In genomic region chr5:132001647-132002561, GRCh38 we compare ENCODE assay signal across 12 cellular contexts. TPM values are rescaled to one million over a fixed set of nuclear protein-coding genes. Genes with fewer than 3 reads are reported as not detected.
DNase-seq lines count a peak whose midpoint lies in the region; ATAC-seq, FAIRE-seq and TF ChIP-seq lines count a peak whose summit lies in the region.
"Had no signal": no experiment of that assay in that cellular context is flagged by ENCODE, and none has a peak within 500 bp of the region (broad histone marks: within the 10 kb centered on the region; RNA-seq: fewer than 3 reads in every experiment).

No MANE protein-coding gene starts in this region.

- H3K9ac ChIP-seq in BLaER1 (no peak overlapping the region; the same call in 1 of the 2 replicates), kidney (ENCODE audit: low read length in 2 of 2) (no peak overlapping the region)

- no peaks in the 10 kb centered on the region for H3K9me3 Mint-ChIP-seq in activated T-helper 2 cell treated with anti-CD3 and anti-CD28 coated beads, Interferon-gamma antibody, Interleukin-2, Interleukin-4, amounts not matched to agents 10 μg/mL and 5 μg/mL and 100 μg/mL, durations not matched to agents 14 hours and 24 hours and 36 hours

- no peak for ATAC-seq in GM21619 (IDR thresholded peaks at IDR 0.05; ENCODE audit: unreplicated experiment)

- peaks cover 34% of the 10 kb centered on the region for H3K4me1 Mint-ChIP-seq in activated T-helper 2 cell treated with anti-CD3 and anti-CD28 coated beads, Interferon-gamma antibody, Interleukin-2, Interleukin-4, amounts not matched to agents 10 μg/mL and 5 μg/mL and 100 μg/mL, durations not matched to agents 14 hours and 24 hours and 36 hours (ENCODE audit: low read depth)

- H3K36me3 Mint-ChIP-seq in activated T-helper 2 cell treated with anti-CD3 and anti-CD28 coated beads, Interferon-gamma antibody, Interleukin-2, Interleukin-4, amounts not matched to agents 10 μg/mL and 5 μg/mL and 100 μg/mL, durations not matched to agents 14 hours and 24 hours and 36 hours (ENCODE audit: low read depth) = no peaks in the 10 kb centered on the region

- no peaks in the 10 kb centered on the region for H3K27me3 ChIP-seq in BLaER1
- no peaks in the 10 kb centered on the region for H3K27me3 ChIP-seq in bronchial epithelial cell (ENCODE audit: control insufficient read depth, insufficient read depth, low read length)

- TF ChIP-seq CTCF in bronchial epithelial cell (IDR thresholded peaks at IDR 0.05; ENCODE audit: insufficient read depth, low read length, severe bottlenecking) = no peak
- TF ChIP-seq CTCF in kidney (IDR thresholded peaks at IDR 0.05; ENCODE audit: borderline replicate concordance, extremely low read depth, insufficient read depth) = no peak

- H3K36me3 ChIP-seq in BLaER1 = no peaks in the 10 kb centered on the region
- H3K36me3 ChIP-seq in bronchial epithelial cell (ENCODE audit: control insufficient read depth, insufficient read depth, low read length) = no peaks in the 10 kb centered on the region
- no peaks in the 10 kb centered on the region for H3K36me3 ChIP-seq in kidney (ENCODE audit: control insufficient read depth in 1 of 2, insufficient read depth in 2 of 2, low read length in 2 of 2)

- H3K4me3 Mint-ChIP-seq in activated T-helper 2 cell treated with anti-CD3 and anti-CD28 coated beads, Interferon-gamma antibody, Interleukin-2, Interleukin-4, amounts not matched to agents 10 μg/mL and 5 μg/mL and 100 μg/mL, durations not matched to agents 14 hours and 24 hours and 36 hours (ENCODE audit: low read depth) = no peak overlapping the region

- peak overlapping the region; percentile 88 for H3K4me2 ChIP-seq in BLaER1

- no peak overlapping the region for H3K4me3 ChIP-seq in BLaER1
- no peak overlapping the region for H3K4me3 ChIP-seq in bronchial epithelial cell (ENCODE audit: low read depth, low read length)
- H3K4me3 ChIP-seq in kidney (ENCODE audit: low read length in 2 of 2) = no peak overlapping the region

- peaks cover 5% of the 10 kb centered on the region; the same call in 1 of the 2 replicates for H4K20me1 ChIP-seq in BLaER1

- DNase-seq in HTR-8/SVneo (ENCODE audit: insufficient read length, low spot score) (peak; percentile 54), bronchial epithelial cell (ENCODE audit: low read depth) (peak; percentile 17), kidney (peak; percentile 29), middle frontal gyrus (ENCODE audit: extremely low spot score, low spot score) (no peak), CD1c-positive myeloid dendritic cell (ENCODE audit: extremely low spot score) (no peak)
- DNase-seq in activated T-helper 2 cell treated with anti-CD3 and anti-CD28 coated beads, Interferon-gamma antibody, Interleukin-2, Interleukin-4, amounts not matched to agents 10 μg/mL and 5 μg/mL and 100 μg/mL, durations not matched to agents 14 hours and 24 hours and 36 hours (ENCODE audit: low spot score) = no peak
- DNase-seq: activated CD4-positive, CD25-positive, alpha-beta regulatory T cell treated with anti-CD3 and anti-CD28 coated beads, Interleukin-2, amount 50 U/mL, for 72 hours; KG1 had no signal

- H3K9me3 ChIP-seq in BLaER1 = no peaks in the 10 kb centered on the region
- no peaks in the 10 kb centered on the region for H3K9me3 ChIP-seq in kidney (ENCODE audit: control insufficient read depth in 1 of 2, low read length in 2 of 2)

- FAIRE-seq in HTR-8/SVneo (lab: Jason Lieb, UNC) (peak; percentile 71), bronchial epithelial cell (lab: Jason Lieb, UNC) (no peak), kidney (lab: Jason Lieb, UNC) (no peak)
- FAIRE-seq: GM18507 had no signal

- H3K27ac ChIP-seq in BLaER1 = no peak overlapping the region
- H3K27ac ChIP-seq in kidney (ENCODE audit: low read depth in 2 of 2, low read length in 2 of 2) = no peak overlapping the region

- H3K27ac Mint-ChIP-seq in activated T-helper 2 cell treated with anti-CD3 and anti-CD28 coated beads, Interferon-gamma antibody, Interleukin-2, Interleukin-4, amounts not matched to agents 10 μg/mL and 5 μg/mL and 100 μg/mL, durations not matched to agents 14 hours and 24 hours and 36 hours = no peak overlapping the region

- intact Hi-C loops in kidney (cut with DNase I) = loop anchor here (10.0 kb wide), 1 partner anchor 417 kb away; no protein-coding TSS in a partner anchor
- intact Hi-C loops in activated T-helper 2 cell treated with anti-CD3 and anti-CD28 coated beads, Interferon-gamma antibody, Interleukin-2, Interleukin-4, amounts not matched to agents 10 μg/mL and 5 μg/mL and 100 μg/mL, durations not matched to agents 14 hours and 24 hours and 36 hours (cut with micrococcal nuclease) = no loop called here

- H3K27me3 Mint-ChIP-seq in activated T-helper 2 cell treated with anti-CD3 and anti-CD28 coated beads, Interferon-gamma antibody, Interleukin-2, Interleukin-4, amounts not matched to agents 10 μg/mL and 5 μg/mL and 100 μg/mL, durations not matched to agents 14 hours and 24 hours and 36 hours (ENCODE audit: low read depth) = no peaks in the 10 kb centered on the region

- peaks cover 79% of the 10 kb centered on the region for H3K4me1 ChIP-seq in BLaER1
- no peaks in the 10 kb centered on the region for H3K4me1 ChIP-seq in kidney (ENCODE audit: control insufficient read depth in 1 of 2, insufficient read depth in 1 of 2, low read depth in 1 of 2, low read length in 2 of 2)

RNA-seq across cellular contexts. Expression of gene ACSL6, which starts 9.6 kb away (rescaled TPM):
- total RNA-seq in bronchial epithelial cell (0.13 and 0.26 TPM in 2 replicates), kidney (1.4 TPM)
- polyA plus RNA-seq in kidney (ENCODE audit: insufficient read depth, low read depth, low replicate concordance) = 2.1 TPM
- 27.7 and 34.0 TPM in 2 replicates for total RNA-seq in activated T-helper 2 cell treated with anti-CD3 and anti-CD28 coated beads, Interferon-gamma antibody, Interleukin-2, Interleukin-4, amounts not matched to agents 10 μg/mL and 5 μg/mL and 100 μg/mL, durations not matched to agents 14 hours and 24 hours and 36 hours

RNA-seq across cellular contexts. Expression of gene MEIKIN, which starts 56.4 kb away (rescaled TPM):
- not detected in 2 replicates for total RNA-seq in bronchial epithelial cell
- 0.63 TPM for total RNA-seq in kidney
- not detected for polyA plus RNA-seq in kidney (ENCODE audit: insufficient read depth, low read depth, low replicate concordance)
- not detected in 2 replicates for total RNA-seq in activated T-helper 2 cell treated with anti-CD3 and anti-CD28 coated beads, Interferon-gamma antibody, Interleukin-2, Interleukin-4, amounts not matched to agents 10 μg/mL and 5 μg/mL and 100 μg/mL, durations not matched to agents 14 hours and 24 hours and 36 hours

RNA-seq across cellular contexts. Expression of gene IL3, which starts 58.6 kb away (rescaled TPM):
- total RNA-seq in bronchial epithelial cell = not detected in 2 replicates
- total RNA-seq in kidney = not detected
- polyA plus RNA-seq in kidney (ENCODE audit: insufficient read depth, low read depth, low replicate concordance) = not detected
- total RNA-seq in activated T-helper 2 cell treated with anti-CD3 and anti-CD28 coated beads, Interferon-gamma antibody, Interleukin-2, Interleukin-4, amounts not matched to agents 10 μg/mL and 5 μg/mL and 100 μg/mL, durations not matched to agents 14 hours and 24 hours and 36 hours = 140 and 142 TPM in 2 replicates
- total RNA-seq: omental fat pad had no signal

Comparison
In these comparisons a context has a peak if more than half of its experiments do, and no peak if none do; other contexts are left out.
1. DNase-seq: peak in HTR-8/SVneo (single experiment), bronchial epithelial cell (single experiment) and kidney (single experiment); none in middle frontal gyrus (single experiment), CD1c-positive myeloid dendritic cell (single experiment) and activated T-helper 2 cell treated with anti-CD3 and anti-CD28 coated beads, Interferon-gamma antibody, Interleukin-2, Interleukin-4, amounts not matched to agents 10 μg/mL and 5 μg/mL and 100 μg/mL, durations not matched to agents 14 hours and 24 hours and 36 hours (single experiment).
2. RNA of gene ACSL6, which starts 9.6 kb away (total RNA-seq): 27.7 to 34.0 TPM in activated T-helper 2 cell treated with anti-CD3 and anti-CD28 coated beads, Interferon-gamma antibody, Interleukin-2, Interleukin-4, amounts not matched to agents 10 μg/mL and 5 μg/mL and 100 μg/mL, durations not matched to agents 14 hours and 24 hours and 36 hours; 1.4 TPM in kidney (single experiment) and 0.13 to 0.26 TPM in bronchial epithelial cell; every median in the first group is over 10 times any median in the second.
3. RNA of gene IL3, which starts 58.6 kb away (total RNA-seq): 140 to 142 TPM in activated T-helper 2 cell treated with anti-CD3 and anti-CD28 coated beads, Interferon-gamma antibody, Interleukin-2, Interleukin-4, amounts not matched to agents 10 μg/mL and 5 μg/mL and 100 μg/mL, durations not matched to agents 14 hours and 24 hours and 36 hours; not detected in bronchial epithelial cell and not detected in kidney (single experiment); every median in the first group is over 100 times any median in the second.